ENCODE assay signal across 20 cellular contexts in the genomic region with DNA sequence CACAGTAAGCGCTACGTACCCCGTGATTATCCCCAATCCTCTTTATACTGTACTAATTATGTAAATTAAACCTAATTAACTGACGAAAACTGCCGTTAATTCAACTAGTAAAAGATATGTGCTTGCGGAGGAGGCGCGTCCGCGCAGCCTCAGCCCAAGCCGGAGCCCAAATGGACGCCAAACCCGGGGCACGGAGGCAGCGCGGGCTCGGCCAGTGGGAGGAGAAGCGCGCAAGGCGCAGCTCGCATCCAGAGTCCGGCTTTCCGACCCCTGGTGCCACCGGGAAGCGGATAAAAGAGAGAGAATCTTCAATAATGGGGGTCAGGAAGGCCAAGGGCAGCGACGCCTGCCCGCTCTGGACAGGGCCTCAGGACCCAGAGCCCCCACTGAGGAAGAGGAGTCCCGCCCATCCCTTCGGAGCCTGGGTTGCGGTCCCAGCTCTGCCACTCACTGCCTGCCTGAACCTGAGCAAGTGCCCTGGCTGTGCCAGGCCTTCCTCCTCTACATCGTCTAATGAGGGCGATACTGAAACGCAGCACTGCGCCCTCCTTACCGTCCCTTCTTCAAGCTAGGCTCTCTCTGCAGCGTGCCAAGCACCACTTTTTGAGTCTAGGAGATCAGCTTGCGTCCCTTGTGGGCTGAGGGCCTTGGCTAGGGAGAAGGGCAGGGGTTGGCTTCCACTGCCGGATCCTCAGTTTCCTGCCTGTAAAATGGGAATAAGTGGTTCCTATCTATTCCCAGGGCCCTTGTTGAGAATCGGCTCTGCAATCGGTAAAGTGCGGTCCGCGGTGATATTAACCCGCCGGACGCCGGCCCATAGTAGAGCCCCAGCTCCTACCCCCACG. TPM values are rescaled to one million over a fixed set of nuclear protein-coding genes. Genes with fewer than 3 reads are reported as not detected.
DNase-seq lines count a peak whose midpoint lies in the region; ATAC-seq lines count a peak whose summit lies in the region.
"Had no signal": no experiment of that assay in that cellular context is flagged by ENCODE, and none has a peak within 500 bp of the region (broad histone marks: within the 10 kb centered on the region; RNA-seq: fewer than 3 reads in every experiment).

No MANE protein-coding gene starts in this region.

- H3K9me3 ChIP-seq in iPS-18a (ENCODE audit: control insufficient read depth, low read depth, low read length), result no peaks in the 10 kb centered on the region
- H3K9me3 ChIP-seq: adrenal gland, HAP-1, mucosa of descending colon, thoracic aorta had no signal

- peak overlapping the region; percentile 28 for H3K4me3 ChIP-seq in iPS-18a (ENCODE audit: low read length)
- H3K4me3 ChIP-seq: adrenal gland, HAP-1, mucosa of descending colon, thoracic aorta had no signal

- H3K27ac ChIP-seq in iPS-18a (ENCODE audit: low read length), result no peak overlapping the region
- H3K27ac ChIP-seq: adrenal gland, thoracic aorta had no signal

- ATAC-seq in Right ventricle myocardium inferior (no peak), HG03378 (IDR thresholded peaks at IDR 0.05; ENCODE audit: unreplicated experiment) (no peak)
- ATAC-seq: activated T-helper 17 cell treated with anti-CD3 and anti-CD28 coated beads, Interleukin-2, amount 50 U/mL, for 72 hours had no signal

- no peak overlapping the region for H3K9ac ChIP-seq in iPS-18a (ENCODE audit: low read length)

- DNase-seq in Right ventricle myocardium inferior (ENCODE audit: missing footprints) (peak; percentile 28), cardiac septum (ENCODE audit: low spot score) (no peak), NCI-H69 (lab: John Stamatoyannopoulos, UW) (peak; percentile 74), retina (peak; percentile 65), midbrain (lab: John Stamatoyannopoulos, UW) (no peak), NCI-H2171 treated with DMSO at 0.1 percent for 48 hours (lab: John Stamatoyannopoulos, UW) (no peak)
- DNase-seq: hippocampal formation, NCI-H526, SW 1271 had no signal

- H3K4me1 ChIP-seq in iPS-18a (ENCODE audit: control insufficient read depth, low read depth, low read length), result peaks cover 5% of the 10 kb centered on the region
- H3K4me1 ChIP-seq: HAP-1 had no signal

- no peaks in the 10 kb centered on the region for H3K36me3 ChIP-seq in iPS-18a (ENCODE audit: control insufficient read depth, low read depth, low read length)
- H3K36me3 ChIP-seq: adrenal gland, HAP-1, thoracic aorta had no signal

- peaks cover 91% of the 10 kb centered on the region for H3K27me3 ChIP-seq in iPS-18a (ENCODE audit: control insufficient read depth, insufficient read depth, low read length)

- intact Hi-C loops in Right ventricle myocardium inferior (cut with DNase I) (no loop called here), cardiac septum (cut with DNase I) (no loop called here)

RNA-seq across cellular contexts. Expression of gene SKOR1, which starts 4.9 kb away (rescaled TPM):
- not detected for total RNA-seq in Right ventricle myocardium inferior
- 0.24 TPM for total RNA-seq in cardiac septum
- total RNA-seq: epithelial cell of proximal tubule had no signal

RNA-seq across cellular contexts. Expression of gene RNU6-1, which starts 19.5 kb away (rescaled TPM):
- total RNA-seq in Right ventricle myocardium inferior (not detected), cardiac septum (not detected)
- total RNA-seq: activated T-helper 17 cell treated with anti-CD3 and anti-CD28 coated beads, Interleukin-2, amount 50 U/mL, for 72 hours; adrenal gland; dermis microvascular lymphatic vessel endothelial cell; epithelial cell of proximal tubule; left colon; mucosa of descending colon; renal cortical epithelial cell; thoracic aorta had no signal

Comparison
In these comparisons a context has a peak if more than half of its experiments do, and no peak if none do; other contexts are left out.
1. DNase-seq: peak in Right ventricle myocardium inferior (single experiment), NCI-H69 (single experiment) and retina (single experiment); none in cardiac septum (single experiment), midbrain (single experiment) and NCI-H2171 treated with DMSO at 0.1 percent for 48 hours (single experiment).